ENCODE assay signal across 15 cellular contexts in genomic region chr4:165217325-165217724, GRCh38.
"Had no signal": no experiment of that assay in that cellular context is flagged by ENCODE, and none has a peak within 500 bp of the region (broad histone marks: within the 10 kb centered on the region; RNA-seq: fewer than 3 reads in every experiment).

No MANE protein-coding gene starts in this region.

- H3K27ac Mint-ChIP-seq: activated T-cell treated with anti-CD3 and anti-CD28 coated beads, Interleukin-2, amount 50 U/mL, for 24 hours; neural progenitor cell had no signal

- H3K27me3 ChIP-seq: adrenal gland, neural progenitor cell, stomach had no signal

- H3K27me3 Mint-ChIP-seq: activated T-cell treated with anti-CD3 and anti-CD28 coated beads, Interleukin-2, amount 50 U/mL, for 24 hours had no signal

- H3K4me3 ChIP-seq: adrenal gland, coronary artery, neural progenitor cell, stomach, thoracic aorta had no signal

- H3K9me3 ChIP-seq: adrenal gland, stomach, thoracic aorta had no signal

- H3K4me1 ChIP-seq: parathyroid adenoma had no signal

- H3K36me3 ChIP-seq: adrenal gland, neural progenitor cell, stomach, thoracic aorta had no signal

- H3K27ac ChIP-seq: adrenal gland, coronary artery, neural progenitor cell, parathyroid adenoma, stomach had no signal

- H3K9me3 Mint-ChIP-seq: activated T-cell treated with anti-CD3 and anti-CD28 coated beads, Interleukin-2, amount 50 U/mL, for 24 hours; neural progenitor cell had no signal

- H3K4me3 Mint-ChIP-seq: activated T-cell treated with anti-CD3 and anti-CD28 coated beads, Interleukin-2, amount 50 U/mL, for 24 hours; neural progenitor cell had no signal

- DNase-seq: activated CD4-positive, alpha-beta T cell treated with anti-CD3 and anti-CD28 coated beads for 48 hours; activated gamma-delta T cell treated with Interleukin-2 at 50 U/mL for 16 hours; activated T-cell treated with anti-CD3 and anti-CD28 coated beads, Interleukin-2, amount 50 U/mL, for 24 hours; adrenal gland; caudate nucleus; effector CD4-positive, alpha-beta T cell; foreskin melanocyte; head of caudate nucleus; stimulated activated CD4-positive, alpha-beta T cell treated with anti-CD3 and anti-CD28 coated beads, Interleukin-4, amount 100 ng/mL, for 1 hour; stimulated activated CD8-positive, alpha-beta memory T cell treated with anti-CD3 and anti-CD28 coated beads, Interleukin-4, amount 100 ng/mL, for 48 hours; stomach had no signal
